Comparison of ENCODE assay signal across 22 cellular contexts in genomic region chr7:158011941-158012340, GRCh38.
DNase-seq lines count a peak whose midpoint lies in the region; ATAC-seq, FAIRE-seq and TF ChIP-seq lines count a peak whose summit lies in the region.
"Had no signal": no experiment of that assay in that cellular context is flagged by ENCODE, and none has a peak within 500 bp of the region (broad histone marks: within the 10 kb centered on the region; RNA-seq: fewer than 3 reads in every experiment).

No MANE protein-coding gene starts in this region.

- DNase-seq in HepG2 (ENCODE audit: low spot score) (no peak), right lobe of liver (no peak), RPMI7951 (ENCODE audit: low read depth) (peak; percentile 3), GM12892 (ENCODE audit: insufficient read length) (no peak), right cardiac atrium (no peak)
- no peak for DNase-seq in effector memory CD8-positive, alpha-beta T cell
- DNase-seq: 8988T, BE2C, GDM1, KBM-7, MV-4-11, NCI-H1694 treated with DMSO at 0.1 percent for 48 hours, NCI-H2107, NCI-H2227 treated with DMSO at 0.1 percent for 48 hours, NCI-H510A treated with DMSO at 0.1 percent for 48 hours, NCI-H774 had no signal

- H3K9ac ChIP-seq in HepG2 (ENCODE audit: insufficient read depth, low read depth, low read length), result no peak overlapping the region

- TF ChIP-seq POLR2A in HepG2 (IDR thresholded peaks at IDR 0.05; ENCODE audit: insufficient read depth in 1 of 2, low read depth in 2 of 2, low read length in 2 of 2) (no peak), right lobe of liver (IDR thresholded peaks at IDR 0.05) (no peak), GM12892 (IDR thresholded peaks at IDR 0.05; ENCODE audit: low read depth, low read length) (no peak)

- H3K27me3 ChIP-seq in HepG2 (ENCODE audit: control insufficient read depth in 1 of 2, insufficient read depth in 2 of 2, low read length in 2 of 2) (no peaks in the 10 kb centered on the region), right lobe of liver (no peaks in the 10 kb centered on the region), right cardiac atrium (ENCODE audit: control insufficient read depth, insufficient read depth) (no peaks in the 10 kb centered on the region)
- H3K27me3 ChIP-seq: BE2C had no signal

- in situ Hi-C loops in HepG2 (cut with HindIII; ENCODE audit: extremely low pct_ligation_motif_present, low pct_unique_long_range_greater_than_20kb), result no loop called here

- BruUV-seq in HepG2 (replicated peaks; lab: Mats Ljungman, UMichigan), result no TSS peak

- TF ChIP-seq EP300 in HepG2 (IDR thresholded peaks at IDR 0.05; ENCODE audit: low read depth in 2 of 2, low read length in 2 of 2) (no peak), HepG2 (CRISPR knock-in tag; IDR thresholded peaks at IDR 0.05; ENCODE audit: borderline replicate concordance) (no peak)

- FAIRE-seq in HepG2 (lab: Jason Lieb, UNC) (no peak), GM12892 (lab: Jason Lieb, UNC) (no peak)
- FAIRE-seq: GM19239 had no signal

- POLR2A ChIA-PET in HepG2 (lab: Yijun Ruan, JAX), result no interaction called here

- peaks cover 0 to 7% of the 10 kb centered on the region in 2 donors for H3K4me1 Mint-ChIP-seq in effector memory CD8-positive, alpha-beta T cell (ENCODE audit: low read depth in 2 of 2)
- H3K4me1 Mint-ChIP-seq: GM23338 had no signal

- H3K9me3 Mint-ChIP-seq in effector memory CD8-positive, alpha-beta T cell, result no peaks in the 10 kb centered on the region
- H3K9me3 Mint-ChIP-seq: GM23338 had no signal

- intact Hi-C loops in HepG2 (cut with micrococcal nuclease; ENCODE audit: unreplicated experiment) (no loop called here), right lobe of liver (cut with DNase I) (no loop called here), right cardiac atrium (cut with DNase I) (no loop called here)

- H2AFZ ChIP-seq in HepG2 (ENCODE audit: low read length), result no peak overlapping the region
- H2AFZ ChIP-seq: GM23338 had no signal

- TF ChIP-seq CTCF in HepG2 (CRISPR knock-in tag; IDR thresholded peaks at IDR 0.05) (no peak), right lobe of liver (IDR thresholded peaks at IDR 0.05) (no peak)

- CTCF ChIA-PET in HepG2 (lab: Yijun Ruan, JAX; ENCODE audit: low intra/inter-chr PET ratio, low total read pairs), result no interaction called here

- no peak overlapping the region for H3K4me2 ChIP-seq in HepG2 (ENCODE audit: low read depth, low read length)
- H3K4me2 ChIP-seq: GM23338 had no signal

- peak overlapping the region; percentile 2 to 50 for H3K4me3 Mint-ChIP-seq in effector memory CD8-positive, alpha-beta T cell
- H3K4me3 Mint-ChIP-seq: GM23338 had no signal

- H3K9me3 ChIP-seq in HepG2 (ENCODE audit: low read length) (no peaks in the 10 kb centered on the region), right lobe of liver (no peaks in the 10 kb centered on the region), right cardiac atrium (ENCODE audit: control insufficient read depth, low read length) (no peaks in the 10 kb centered on the region)
- H3K9me3 ChIP-seq: BE2C had no signal

- H3K27ac Mint-ChIP-seq in effector memory CD8-positive, alpha-beta T cell, result peak overlapping the region in 1 of 2 donors; percentile 6
- H3K27ac Mint-ChIP-seq: GM23338 had no signal

- no peak for TF ChIP-seq RAD21 in HepG2 (CRISPR knock-in tag; IDR thresholded peaks at IDR 0.05)

- peaks cover 25% of the 10 kb centered on the region for H3K4me1 ChIP-seq in HepG2 (ENCODE audit: insufficient read depth, low read length)
- no peaks in the 10 kb centered on the region for H3K4me1 ChIP-seq in right lobe of liver
- H3K4me1 ChIP-seq in right cardiac atrium (ENCODE audit: control insufficient read depth, insufficient read depth, low read length), result no peaks in the 10 kb centered on the region
- H3K4me1 ChIP-seq: BE2C had no signal

- H3K36me3 ChIP-seq in HepG2 (replicated peaks in 1 of 2; ENCODE audit: control insufficient read depth in 1 of 2, insufficient read depth in 2 of 2, low read length in 2 of 2) (no peaks in the 10 kb centered on the region), right lobe of liver (no peaks in the 10 kb centered on the region)
- H3K36me3 ChIP-seq: BE2C had no signal

- H3K27ac ChIP-seq in HepG2 (ENCODE audit: extremely low read length, insufficient read depth, low read length) (no peak overlapping the region), right lobe of liver (no peak overlapping the region), right cardiac atrium (ENCODE audit: low read length) (no peak overlapping the region)
- H3K27ac ChIP-seq: RWPE1 had no signal

- no peaks in the 10 kb centered on the region for H3K27me3 Mint-ChIP-seq in effector memory CD8-positive, alpha-beta T cell

- 80% methylated on average over 11 of the region's 11 CpGs for WGBS in HepG2 (ENCODE audit: low lambda C conversion rate)
- 67% methylated on average over 10 of the region's 11 CpGs for WGBS in right lobe of liver (ENCODE audit: insufficient coverage, low coverage, low lambda C conversion rate, missing lambda C conversion rate)
- 78% methylated on average over 11 of the region's 11 CpGs for WGBS in right cardiac atrium

- H4K20me1 ChIP-seq in HepG2 (ENCODE audit: insufficient read depth, low read length), result no peaks in the 10 kb centered on the region; the same call in 1 of the 2 replicates

- H3K4me3 ChIP-seq in HepG2 (replicated peaks in 1 of 3; ENCODE audit: insufficient read depth in 1 of 3, low read depth in 2 of 3, low read length in 3 of 3) (no peak overlapping the region), right lobe of liver (no peak overlapping the region), right cardiac atrium (ENCODE audit: low read length) (no peak overlapping the region)
- H3K4me3 ChIP-seq: GM23338 had no signal

- no peaks in the 10 kb centered on the region for H3K36me3 Mint-ChIP-seq in effector memory CD8-positive, alpha-beta T cell (ENCODE audit: insufficient read depth)

- no peak for ATAC-seq in HepG2
- ATAC-seq in right lobe of liver, result no peak
- no peak for ATAC-seq in effector memory CD8-positive, alpha-beta T cell (replicated peaks)
- ATAC-seq in HG02870 (IDR thresholded peaks at IDR 0.05; ENCODE audit: unreplicated experiment), result no peak
- ATAC-seq in right cardiac atrium, result no peak
- ATAC-seq in HG02798 (IDR thresholded peaks at IDR 0.05; ENCODE audit: poor library complexity, unreplicated experiment), result no peak
- ATAC-seq: GM23338, HCT116 had no signal

- no peaks in the 10 kb centered on the region for H3K79me2 ChIP-seq in HepG2 (ENCODE audit: insufficient read depth, low read length)

TF ChIP-seq in HepG2, 621 proteins besides CTCF, POLR2A, EP300 and RAD21:
- TF ChIP-seq ZUFSP (CRISPR knock-in tag; IDR thresholded peaks at IDR 0.05; ENCODE audit: borderline replicate concordance), result no peak
- 0 out of 2 replicates have a peak, but pooled peaks have one; percentile 17 for TF ChIP-seq MNT (IDR thresholded peaks at IDR 0.05)
